Comparison of ENCODE assay signal across 9 cellular contexts in genomic region chr3:184241447-184242296, GRCh38. TPM values are rescaled to one million over a fixed set of nuclear protein-coding genes. Genes with fewer than 3 reads are reported as not detected.
DNase-seq lines count a peak whose midpoint lies in the region; ATAC-seq, FAIRE-seq and TF ChIP-seq lines count a peak whose summit lies in the region.
"Had no signal": no experiment of that assay in that cellular context is flagged by ENCODE, and none has a peak within 500 bp of the region (broad histone marks: within the 10 kb centered on the region; RNA-seq: fewer than 3 reads in every experiment).

No MANE protein-coding gene starts in this region.

- H3K23me2 ChIP-seq in H1 (ENCODE audit: low read depth, low read length): no peaks in the 10 kb centered on the region; the same call in 1 of the 2 replicates

- no peak overlapping the region for H2AFZ ChIP-seq in H1 (ENCODE audit: low read length)
- H2AFZ ChIP-seq in osteoblast (ENCODE audit: low read length): no peak overlapping the region

- no peak for ATAC-seq in HG03108 (IDR thresholded peaks at IDR 0.05; ENCODE audit: unreplicated experiment)

- no peaks in the 10 kb centered on the region for H3K27me3 Mint-ChIP-seq in activated T-helper 2 cell treated with anti-CD3 and anti-CD28 coated beads, Interferon-gamma antibody, Interleukin-2, Interleukin-4, amounts not matched to agents 10 μg/mL and 5 μg/mL and 100 μg/mL, durations not matched to agents 14 hours and 24 hours and 36 hours (ENCODE audit: low read depth)

- no peak overlapping the region for H3K27ac ChIP-seq in H1 (ENCODE audit: low read depth, low read length)
- no peak overlapping the region for H3K27ac ChIP-seq in osteoblast (ENCODE audit: low read depth, low read length)

- H3K4me3 ChIP-seq in H1 (ENCODE audit: extremely low read depth in 1 of 4, insufficient read depth in 2 of 4, low read depth in 3 of 4, low read length in 4 of 4) (peak overlapping the region in 3 of 4 experiments; percentile 26 to 54 (median 42); a peak in 6 of 8 replicates), osteoblast (ENCODE audit: insufficient read depth, low read length) (no peak overlapping the region)

- peaks cover 13 to 34% (median 23%) of the 10 kb centered on the region in 4 experiments; a peak in 7 of 8 replicates for H3K36me3 ChIP-seq in H1 (ENCODE audit: control insufficient read depth in 2 of 4, insufficient read depth in 4 of 4, low read length in 3 of 4)
- H3K36me3 ChIP-seq in osteoblast (ENCODE audit: insufficient read depth, low read length): peaks cover 29% of the 10 kb centered on the region

- peak in 2 of 3 experiments; percentile 41 to 56; a peak in 3 of 4 replicates for TF ChIP-seq CTCF in H1 (IDR thresholded peaks at IDR 0.05; ENCODE audit: control extremely low read depth in 1 of 3, insufficient read depth in 1 of 3, low read depth in 1 of 3, low read length in 3 of 3)
- TF ChIP-seq CTCF in osteoblast (IDR thresholded peaks at IDR 0.05; ENCODE audit: extremely low read depth, low read depth, low read length): peak; percentile 47

- no peaks in the 10 kb centered on the region for H3K9me3 Mint-ChIP-seq in activated T-helper 2 cell treated with anti-CD3 and anti-CD28 coated beads, Interferon-gamma antibody, Interleukin-2, Interleukin-4, amounts not matched to agents 10 μg/mL and 5 μg/mL and 100 μg/mL, durations not matched to agents 14 hours and 24 hours and 36 hours

- intact Hi-C loops in activated T-helper 2 cell treated with anti-CD3 and anti-CD28 coated beads, Interferon-gamma antibody, Interleukin-2, Interleukin-4, amounts not matched to agents 10 μg/mL and 5 μg/mL and 100 μg/mL, durations not matched to agents 14 hours and 24 hours and 36 hours (cut with micrococcal nuclease): no loop called here

- H3K4ac ChIP-seq in H1 (replicated peaks; ENCODE audit: insufficient read length, low read depth, low read length): no peak overlapping the region

- POLR2A ChIA-PET in H1 (lab: Charles Lee; ENCODE audit: partially characterized antibody): interaction anchor here (0.6 to 3.4 kb wide), 14 partner anchors 9 to 97 kb away, joined by 3 to 13 read pairs (median 5); partner anchors contain the start of genes CAMK2N2 and EEF1AKMT4

- H3K9me3 ChIP-seq in H1 (ENCODE audit: insufficient read depth in 2 of 2, low read depth in 1 of 2, low read length in 1 of 2) (no peaks in the 10 kb centered on the region), osteoblast (ENCODE audit: low read depth, low read length) (no peaks in the 10 kb centered on the region)

- H3K23ac ChIP-seq in H1 (ENCODE audit: insufficient read length): no peak overlapping the region

- H4K91ac ChIP-seq in H1 (replicated peaks; ENCODE audit: insufficient read length, low read length): no peak overlapping the region

- DNase-seq in Daoy (ENCODE audit: low read depth) (peak; percentile 63), NCI-H1105 (lab: John Stamatoyannopoulos, UW) (peak; percentile 94), H1 (ENCODE audit: low read depth in 1 of 2, low spot score in 2 of 2) (peak in 1 of 2 experiments; percentile 57), osteoblast (ENCODE audit: insufficient read length, low spot score, missing footprints) (peak; percentile 90), foreskin melanocyte (no peak), GM12891 (ENCODE audit: insufficient read length, low spot score) (no peak)
- DNase-seq in activated T-helper 2 cell treated with anti-CD3 and anti-CD28 coated beads, Interferon-gamma antibody, Interleukin-2, Interleukin-4, amounts not matched to agents 10 μg/mL and 5 μg/mL and 100 μg/mL, durations not matched to agents 14 hours and 24 hours and 36 hours (ENCODE audit: low spot score): no peak

- FAIRE-seq in H1 (lab: Jason Lieb, UNC) (no peak), GM12891 (lab: Jason Lieb, UNC) (no peak)

- H3K4me1 ChIP-seq in H1 (replicated peaks in 1 of 4; ENCODE audit: control insufficient read depth in 3 of 4, insufficient read depth in 4 of 4, low read length in 3 of 4) (peaks cover 0 to 5% (median 1%) of the 10 kb centered on the region in 4 experiments; a peak in 3 of 7 replicates), osteoblast (ENCODE audit: insufficient read depth, low read length) (no peaks in the 10 kb centered on the region)

- H3K4me1 Mint-ChIP-seq in activated T-helper 2 cell treated with anti-CD3 and anti-CD28 coated beads, Interferon-gamma antibody, Interleukin-2, Interleukin-4, amounts not matched to agents 10 μg/mL and 5 μg/mL and 100 μg/mL, durations not matched to agents 14 hours and 24 hours and 36 hours (ENCODE audit: low read depth): no peaks in the 10 kb centered on the region

- peak overlapping the region; percentile 31; the same call in 1 of the 2 replicates for H4K8ac ChIP-seq in H1 (ENCODE audit: extremely low read depth, insufficient read depth, low read length)

- peaks cover 2% of the 10 kb centered on the region for H3K79me1 ChIP-seq in H1 (ENCODE audit: low read depth, low read length)

- H2BK12ac ChIP-seq in H1 (ENCODE audit: low read depth, low read length): no peak overlapping the region

- H3K9ac ChIP-seq in H1 (replicated peaks in 1 of 4; ENCODE audit: extremely low read depth in 1 of 4, low read depth in 3 of 4, low read length in 3 of 4): 0 out of 7 replicates have a peak overlapping the region, but pooled peaks of 1 of the 4 experiments have one; percentile 4

- TF ChIP-seq RAD21 in H1 (IDR thresholded peaks at IDR 0.05 in 1 of 2, conservative IDR thresholded peaks at IDR 0.05 in 1 of 2; ENCODE audit: low read depth in 2 of 2, low read length in 2 of 2): peak; percentile 45 to 65

- no peak overlapping the region for H2BK120ac ChIP-seq in H1 (replicated peaks; ENCODE audit: low read depth, low read length)

- no peak overlapping the region for H3K4me3 Mint-ChIP-seq in activated T-helper 2 cell treated with anti-CD3 and anti-CD28 coated beads, Interferon-gamma antibody, Interleukin-2, Interleukin-4, amounts not matched to agents 10 μg/mL and 5 μg/mL and 100 μg/mL, durations not matched to agents 14 hours and 24 hours and 36 hours (ENCODE audit: low read depth)

- H3K4me2 ChIP-seq in H1 (ENCODE audit: insufficient read depth in 1 of 2, low read depth in 2 of 2, low read length in 2 of 2): peak overlapping the region; percentile 37 to 82
- no peak overlapping the region for H3K4me2 ChIP-seq in osteoblast (ENCODE audit: insufficient read depth, low read length)

- H4K20me1 ChIP-seq in H1 (replicated peaks in 1 of 2; ENCODE audit: control insufficient read depth in 1 of 2, insufficient read depth in 2 of 2, low read length in 2 of 2) (peaks cover 8 to 16% of the 10 kb centered on the region in 2 experiments), osteoblast (ENCODE audit: insufficient read depth, low read length) (peaks cover 34% of the 10 kb centered on the region)

- TF ChIP-seq EP300 in H1 (IDR thresholded peaks at IDR 0.05; ENCODE audit: borderline replicate concordance in 1 of 2, low read depth in 2 of 2, low read length in 2 of 2): no peak

- no peak overlapping the region for H2AK5ac ChIP-seq in H1 (ENCODE audit: low read depth, low read length)

- CTCF ChIA-PET in H1 (lab: Charles Lee; ENCODE audit: partially characterized antibody): interaction anchor here (0.7 to 8.9 kb wide), 16 partner anchors 8 to 97 kb away, joined by 3 to 183 read pairs (median 5); partner anchors contain the start of genes EEF1AKMT4 and VWA5B2

- no peak overlapping the region for H2BK5ac ChIP-seq in H1 (ENCODE audit: low read depth, low read length)

- no peak for TF ChIP-seq POLR2A in H1 (IDR thresholded peaks at IDR 0.05; ENCODE audit: control extremely low read depth in 1 of 2, low read depth in 2 of 2, low read length in 2 of 2)
- no peak for TF ChIP-seq POLR2A in GM12891 (IDR thresholded peaks at IDR 0.05; ENCODE audit: low read depth, low read length)

- WGBS in H1 (ENCODE audit: extremely low coverage in 1 of 2, insufficient coverage in 1 of 2, insufficient read length in 1 of 2, insufficient replicate concordance in 2 of 2, low coverage in 1 of 2, low lambda C conversion rate in 2 of 2, missing lambda C conversion rate in 1 of 2), 2 experiments: 16% methylated on average over 38 of the region's 46 CpGs; no CpG with 5 or more reads in 1 of the 2 experiments

- H3K36me3 Mint-ChIP-seq in activated T-helper 2 cell treated with anti-CD3 and anti-CD28 coated beads, Interferon-gamma antibody, Interleukin-2, Interleukin-4, amounts not matched to agents 10 μg/mL and 5 μg/mL and 100 μg/mL, durations not matched to agents 14 hours and 24 hours and 36 hours (ENCODE audit: low read depth): peaks cover 35% of the 10 kb centered on the region

- no peaks in the 10 kb centered on the region for H3K79me2 ChIP-seq in H1 (ENCODE audit: control insufficient read depth in 1 of 2, insufficient read depth in 2 of 2, low read length in 2 of 2)
- H3K79me2 ChIP-seq in osteoblast (ENCODE audit: insufficient read depth, low read length): peaks cover 2% of the 10 kb centered on the region

- H3K27me3 ChIP-seq in H1 (replicated peaks in 1 of 4; ENCODE audit: control insufficient read depth in 3 of 4, extremely low read depth in 1 of 4, insufficient read depth in 3 of 4, low read length in 3 of 4): no peaks in the 10 kb centered on the region; a peak in 2 of 7 replicates
- no peaks in the 10 kb centered on the region for H3K27me3 ChIP-seq in osteoblast (ENCODE audit: insufficient read depth, low read length)

- H3K27ac Mint-ChIP-seq in activated T-helper 2 cell treated with anti-CD3 and anti-CD28 coated beads, Interferon-gamma antibody, Interleukin-2, Interleukin-4, amounts not matched to agents 10 μg/mL and 5 μg/mL and 100 μg/mL, durations not matched to agents 14 hours and 24 hours and 36 hours: no peak overlapping the region

- no peak overlapping the region for H3K56ac ChIP-seq in H1 (replicated peaks; ENCODE audit: insufficient read length, low read depth, low read length)

- no peak overlapping the region; the same call in 1 of the 2 replicates for H3K18ac ChIP-seq in H1 (ENCODE audit: extremely low read depth, low read length)

- no peak overlapping the region for H4K5ac ChIP-seq in H1 (ENCODE audit: insufficient read length, low read depth, low read length)

- H2BK20ac ChIP-seq in H1 (ENCODE audit: low read length): no peak overlapping the region

- no peak overlapping the region for H2BK15ac ChIP-seq in H1 (ENCODE audit: low read length)

- no peak overlapping the region for H3K14ac ChIP-seq in H1 (ENCODE audit: insufficient read length)

RNA-seq across cellular contexts. Expression of gene ALG3, which starts 7.1 kb away (rescaled TPM):
- total RNA-seq in Daoy (2014; rRNA removed; shearing (Covaris generic)): 50.8 and 60.0 TPM in 2 replicates
- total RNA-seq in H1 (2021; fragmentation: NEBNext Ultra II Directional; extraction: Animal tissue kit (Norgen Biotek cat#: 25700)): 54.6 and 56.7 TPM in 2 replicates
- polyA plus RNA-seq in H1 (2011; rRNA removed): 148 and 184 TPM in 2 replicates
- polyA plus RNA-seq in H1 (2011; cell fraction: cytosol; rRNA removed): 76.8 TPM
- polyA plus RNA-seq in H1 (2011; cell fraction: nucleus; rRNA removed): 137 TPM
- polyA plus RNA-seq in H1 (2012, experiment 1 of 2): 56.2 to 78.3 TPM (median 75.9 TPM) in 4 replicates
- polyA plus RNA-seq in H1 (2012, experiment 2 of 2): 105 TPM
- polyA plus RNA-seq in H1 (2013, experiment 1 of 2): 104 TPM
- 114 TPM for polyA plus RNA-seq in H1 (2013, experiment 2 of 2)
- 155 and 187 TPM in 2 replicates for polyA minus RNA-seq in H1 (2011; rRNA and poly(A)+ RNA removed)
- 57.0 TPM for polyA minus RNA-seq in H1 (2011; cell fraction: cytosol; rRNA and poly(A)+ RNA removed)
- polyA minus RNA-seq in H1 (2011; cell fraction: nucleus; rRNA and poly(A)+ RNA removed): 99.3 TPM
- 26.8 and 28.9 TPM in 2 replicates for total RNA-seq in osteoblast
- total RNA-seq in activated T-helper 2 cell treated with anti-CD3 and anti-CD28 coated beads, Interferon-gamma antibody, Interleukin-2, Interleukin-4, amounts not matched to agents 10 μg/mL and 5 μg/mL and 100 μg/mL, durations not matched to agents 14 hours and 24 hours and 36 hours: 64.0 and 66.6 TPM in 2 replicates
- polyA plus RNA-seq in GM12891 (2012; ENCODE audit: low read depth, missing spikeins): 29.7 TPM

RNA-seq across cellular contexts. Expression of gene EEF1AKMT4, which starts 7.8 kb away (rescaled TPM):
- 15.7 and 21.5 TPM in 2 replicates for total RNA-seq in Daoy (2014; rRNA removed; shearing (Covaris generic))
- 9.3 and 9.6 TPM in 2 replicates for total RNA-seq in H1 (2021; fragmentation: NEBNext Ultra II Directional; extraction: Animal tissue kit (Norgen Biotek cat#: 25700))
- 30.1 and 39.0 TPM in 2 replicates for polyA plus RNA-seq in H1 (2011; rRNA removed)
- 22.5 TPM for polyA plus RNA-seq in H1 (2011; cell fraction: cytosol; rRNA removed)
- 24.0 TPM for polyA plus RNA-seq in H1 (2011; cell fraction: nucleus; rRNA removed)
- 13.8 to 18.0 TPM (median 15.3 TPM) in 4 replicates for polyA plus RNA-seq in H1 (2012, experiment 1 of 2)
- polyA plus RNA-seq in H1 (2012, experiment 2 of 2): 17.6 TPM
- polyA plus RNA-seq in H1 (2013, experiment 1 of 2): 6.7 TPM
- polyA plus RNA-seq in H1 (2013, experiment 2 of 2): 6.7 TPM
- 14.7 and 16.9 TPM in 2 replicates for polyA minus RNA-seq in H1 (2011; rRNA and poly(A)+ RNA removed)
- polyA minus RNA-seq in H1 (2011; cell fraction: cytosol; rRNA and poly(A)+ RNA removed): 4.8 TPM
- 10.6 TPM for polyA minus RNA-seq in H1 (2011; cell fraction: nucleus; rRNA and poly(A)+ RNA removed)
- total RNA-seq in osteoblast: 2.7 and 3.3 TPM in 2 replicates
- total RNA-seq in activated T-helper 2 cell treated with anti-CD3 and anti-CD28 coated beads, Interferon-gamma antibody, Interleukin-2, Interleukin-4, amounts not matched to agents 10 μg/mL and 5 μg/mL and 100 μg/mL, durations not matched to agents 14 hours and 24 hours and 36 hours: 9.5 and 10.6 TPM in 2 replicates
- 5.7 TPM for polyA plus RNA-seq in GM12891 (2012; ENCODE audit: low read depth, missing spikeins)

RNA-seq across cellular contexts. Expression of gene VWA5B2, which starts 12.3 kb away (rescaled TPM):
- total RNA-seq in Daoy (2014; rRNA removed; shearing (Covaris generic)): not detected in 2 replicates
- 0.50 and 0.56 TPM in 2 replicates for total RNA-seq in H1 (2021; fragmentation: NEBNext Ultra II Directional; extraction: Animal tissue kit (Norgen Biotek cat#: 25700))
- 0.53 and 0.88 TPM in 2 replicates for polyA plus RNA-seq in H1 (2011; rRNA removed)
- 0.37 TPM for polyA plus RNA-seq in H1 (2011; cell fraction: cytosol; rRNA removed)
- 3.0 TPM for polyA plus RNA-seq in H1 (2011; cell fraction: nucleus; rRNA removed)
- polyA plus RNA-seq in H1 (2012, experiment 1 of 2): 0.29 to 0.72 TPM (median 0.41 TPM) in 4 replicates
- 0.70 TPM for polyA plus RNA-seq in H1 (2012, experiment 2 of 2)
- polyA plus RNA-seq in H1 (2013, experiment 1 of 2): 0.28 TPM
- polyA plus RNA-seq in H1 (2013, experiment 2 of 2): 0.17 TPM
- polyA minus RNA-seq in H1 (2011; rRNA and poly(A)+ RNA removed): 0.41 and 0.44 TPM in 2 replicates
- polyA minus RNA-seq in H1 (2011; cell fraction: cytosol; rRNA and poly(A)+ RNA removed): 0.37 TPM
- polyA minus RNA-seq in H1 (2011; cell fraction: nucleus; rRNA and poly(A)+ RNA removed): 1.5 TPM
- total RNA-seq in osteoblast: not detected in 2 replicates
- 0.11 TPM in 1 of 2 replicates, not detected in the other for total RNA-seq in activated T-helper 2 cell treated with anti-CD3 and anti-CD28 coated beads, Interferon-gamma antibody, Interleukin-2, Interleukin-4, amounts not matched to agents 10 μg/mL and 5 μg/mL and 100 μg/mL, durations not matched to agents 14 hours and 24 hours and 36 hours
- 0.08 TPM for polyA plus RNA-seq in GM12891 (2012; ENCODE audit: low read depth, missing spikeins)
- total RNA-seq: RPMI7951 had no signal

RNA-seq across cellular contexts. Expression of gene CAMK2N2, which starts 19.7 kb away (rescaled TPM):
- total RNA-seq in Daoy (2014; rRNA removed; shearing (Covaris generic)): 0.11 and 0.95 TPM in 2 replicates
- total RNA-seq in H1 (2021; fragmentation: NEBNext Ultra II Directional; extraction: Animal tissue kit (Norgen Biotek cat#: 25700)): 16.9 and 17.7 TPM in 2 replicates
- 4.0 and 6.1 TPM in 2 replicates for polyA plus RNA-seq in H1 (2011; rRNA removed)
- polyA plus RNA-seq in H1 (2011; cell fraction: cytosol; rRNA removed): 1.9 TPM
- polyA plus RNA-seq in H1 (2011; cell fraction: nucleus; rRNA removed): 5.2 TPM
- polyA plus RNA-seq in H1 (2012, experiment 1 of 2): 7.8 to 12.7 TPM (median 9.4 TPM) in 4 replicates
- polyA plus RNA-seq in H1 (2012, experiment 2 of 2): 8.9 TPM
- polyA plus RNA-seq in H1 (2013, experiment 1 of 2): 11.5 TPM
- 11.3 TPM for polyA plus RNA-seq in H1 (2013, experiment 2 of 2)
- 1.9 and 2.3 TPM in 2 replicates for polyA minus RNA-seq in H1 (2011; rRNA and poly(A)+ RNA removed)
- 3.6 TPM for polyA minus RNA-seq in H1 (2011; cell fraction: cytosol; rRNA and poly(A)+ RNA removed)
- 1.7 TPM for polyA minus RNA-seq in H1 (2011; cell fraction: nucleus; rRNA and poly(A)+ RNA removed)
- total RNA-seq in osteoblast: not detected in 2 replicates
- total RNA-seq in activated T-helper 2 cell treated with anti-CD3 and anti-CD28 coated beads, Interferon-gamma antibody, Interleukin-2, Interleukin-4, amounts not matched to agents 10 μg/mL and 5 μg/mL and 100 μg/mL, durations not matched to agents 14 hours and 24 hours and 36 hours: 0.18 TPM in 1 of 2 replicates, not detected in the other
- polyA plus RNA-seq in GM12891 (2012; ENCODE audit: low read depth, missing spikeins): not detected

RNA-seq across cellular contexts. Expression of gene ECE2, which starts 34.1 kb away (rescaled TPM):
- not detected in 2 replicates for total RNA-seq in Daoy (2014; rRNA removed; shearing (Covaris generic))
- total RNA-seq in H1 (2021; fragmentation: NEBNext Ultra II Directional; extraction: Animal tissue kit (Norgen Biotek cat#: 25700)): 0.48 and 0.86 TPM in 2 replicates
- 0.44 and 0.86 TPM in 2 replicates for polyA plus RNA-seq in H1 (2011; rRNA removed)
- polyA plus RNA-seq in H1 (2011; cell fraction: cytosol; rRNA removed): 0.59 TPM
- polyA plus RNA-seq in H1 (2011; cell fraction: nucleus; rRNA removed): 4.1 TPM
- polyA plus RNA-seq in H1 (2012, experiment 1 of 2): 0.52 to 1.1 TPM (median 0.85 TPM) in 4 replicates
- polyA plus RNA-seq in H1 (2012, experiment 2 of 2): 0.91 TPM
- polyA plus RNA-seq in H1 (2013, experiment 1 of 2): 0.34 TPM
- 0.35 TPM for polyA plus RNA-seq in H1 (2013, experiment 2 of 2)
- polyA minus RNA-seq in H1 (2011; rRNA and poly(A)+ RNA removed): 0.46 and 0.91 TPM in 2 replicates
- not detected for polyA minus RNA-seq in H1 (2011; cell fraction: cytosol; rRNA and poly(A)+ RNA removed)
- 1.7 TPM for polyA minus RNA-seq in H1 (2011; cell fraction: nucleus; rRNA and poly(A)+ RNA removed)
- not detected in 2 replicates for total RNA-seq in osteoblast
- not detected in 2 replicates for total RNA-seq in activated T-helper 2 cell treated with anti-CD3 and anti-CD28 coated beads, Interferon-gamma antibody, Interleukin-2, Interleukin-4, amounts not matched to agents 10 μg/mL and 5 μg/mL and 100 μg/mL, durations not matched to agents 14 hours and 24 hours and 36 hours
- polyA plus RNA-seq in GM12891 (2012; ENCODE audit: low read depth, missing spikeins): not detected
- total RNA-seq: RPMI7951 had no signal

Comparison
In these comparisons a context has a peak if more than half of its experiments do, and no peak if none do; other contexts are left out.
1. DNase-seq: peak in Daoy (single experiment), NCI-H1105 (single experiment) and osteoblast (single experiment); none in activated T-helper 2 cell treated with anti-CD3 and anti-CD28 coated beads, Interferon-gamma antibody, Interleukin-2, Interleukin-4, amounts not matched to agents 10 μg/mL and 5 μg/mL and 100 μg/mL, durations not matched to agents 14 hours and 24 hours and 36 hours (single experiment), foreskin melanocyte (single experiment) and GM12891 (single experiment).